Comparison of ENCODE assay signal across 25 cellular contexts in the genomic region with DNA sequence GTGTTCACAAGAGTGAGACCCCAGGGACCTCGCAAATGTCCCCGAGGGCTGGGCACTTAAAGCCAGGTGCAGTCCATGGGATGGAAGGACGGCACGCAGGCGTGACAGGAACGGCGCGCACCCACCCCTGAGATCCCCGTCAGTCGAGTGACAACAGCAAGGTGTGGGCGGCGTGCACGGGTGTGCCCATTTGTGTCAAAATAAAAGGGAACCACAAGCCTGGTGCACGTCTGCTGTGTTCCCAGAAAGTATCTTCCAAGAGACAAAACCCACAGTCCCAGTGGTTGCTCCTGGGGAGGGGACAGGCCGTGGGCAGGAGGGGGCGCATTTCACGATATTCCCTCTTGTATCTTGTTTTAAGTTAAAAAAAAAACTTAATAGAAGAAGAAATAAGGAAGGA. TPM values are rescaled to one million over a fixed set of nuclear protein-coding genes. Genes with fewer than 3 reads are reported as not detected.
"Had no signal": no experiment of that assay in that cellular context is flagged by ENCODE, and none has a peak within 500 bp of the region (broad histone marks: within the 10 kb centered on the region; RNA-seq: fewer than 3 reads in every experiment).

No MANE protein-coding gene starts in this region.

- H3K4me3 ChIP-seq: coronary artery, esophagus squamous epithelium, gastroesophageal sphincter had no signal

- H3K27me3 ChIP-seq: brain microvascular endothelial cell, esophagus squamous epithelium, gastroesophageal sphincter had no signal

- H3K27ac Mint-ChIP-seq: activated B cell treated with CpG ODN at 0.5 μM for 24 hours; activated CD8-positive, alpha-beta T cell treated with anti-CD3 and anti-CD28 coated beads for 36 hours; activated naive CD4-positive, alpha-beta T cell treated with anti-CD3 and anti-CD28 coated beads, Interleukin-2, amount 10 ng/mL, durations not matched to agents 7 days and 5 days; activated naive CD4-positive, alpha-beta T cell treated with anti-CD3 and anti-CD28 coated beads, Interleukin-2, amount 50 U/mL, for 72 hours; activated naive CD8-positive, alpha-beta T cell treated with anti-CD3 and anti-CD28 coated beads, Interleukin-2, amount 10 ng/mL, durations not matched to agents 7 days and 5 days; activated T-cell treated with anti-CD3 and anti-CD28 coated beads, Interleukin-2, amount 50 U/mL, for 72 hours; effector memory CD8-positive, alpha-beta T cell; T-helper 17 cell; T-helper 2 cell treated with Interferon-gamma antibody and Interleukin-4, amounts not matched to agents 5 μg/mL and 100 μg/mL, for 36 hours had no signal

- H3K9me3 ChIP-seq: esophagus squamous epithelium, gastroesophageal sphincter had no signal

- H3K27ac ChIP-seq: brain microvascular endothelial cell, coronary artery, epithelial cell of prostate, esophagus squamous epithelium, gastroesophageal sphincter, WERI-Rb-1 had no signal

- ATAC-seq: activated CD4-positive, CD25-positive, alpha-beta regulatory T cell treated with anti-CD3 and anti-CD28 coated beads, Interleukin-2, amount 50 U/mL, for 24 hours; activated T-cell treated with anti-CD3 and anti-CD28 coated beads, Interleukin-2, amount 50 U/mL, for 72 hours; effector memory CD8-positive, alpha-beta T cell; gastroesophageal sphincter had no signal

- H3K27me3 Mint-ChIP-seq: activated B cell treated with CpG ODN at 0.5 μM for 24 hours; activated CD8-positive, alpha-beta T cell treated with anti-CD3 and anti-CD28 coated beads for 36 hours; activated naive CD4-positive, alpha-beta T cell treated with anti-CD3 and anti-CD28 coated beads, Interleukin-2, amount 10 ng/mL, durations not matched to agents 7 days and 5 days; activated naive CD8-positive, alpha-beta T cell treated with anti-CD3 and anti-CD28 coated beads, Interleukin-2, amount 10 ng/mL, durations not matched to agents 7 days and 5 days; central memory CD8-positive, alpha-beta T cell; effector memory CD8-positive, alpha-beta T cell; T-helper 17 cell had no signal

- H3K4me1 Mint-ChIP-seq: activated B cell treated with CpG ODN at 0.5 μM for 24 hours; activated naive CD4-positive, alpha-beta T cell treated with anti-CD3 and anti-CD28 coated beads, Interleukin-2, amount 10 ng/mL, durations not matched to agents 7 days and 5 days; activated naive CD8-positive, alpha-beta T cell treated with anti-CD3 and anti-CD28 coated beads, Interleukin-2, amount 10 ng/mL, durations not matched to agents 7 days and 5 days; central memory CD8-positive, alpha-beta T cell had no signal

- DNase-seq: activated B cell treated with CpG ODN at 0.5 μM for 24 hours; activated CD4-positive, alpha-beta T cell treated with anti-CD3 and anti-CD28 coated beads, Interleukin-2, amount 50 U/mL, for 1 hour; activated gamma-delta T cell; activated naive CD4-positive, alpha-beta T cell; activated naive CD8-positive, alpha-beta T cell treated with anti-CD3 and anti-CD28 coated beads, Interleukin-2, amount 10 ng/mL, durations not matched to agents 7 days and 5 days; amniotic stem cell; brain microvascular endothelial cell; effector CD4-positive, alpha-beta T cell; effector memory CD8-positive, alpha-beta T cell; esophagus squamous epithelium; foreskin melanocyte; T-helper 17 cell; T1000 had no signal

- H3K9me3 Mint-ChIP-seq: activated B cell treated with CpG ODN at 0.5 μM for 24 hours; activated CD8-positive, alpha-beta T cell treated with anti-CD3 and anti-CD28 coated beads for 36 hours; activated naive CD4-positive, alpha-beta T cell treated with anti-CD3 and anti-CD28 coated beads, Interleukin-2, amount 10 ng/mL, durations not matched to agents 7 days and 5 days; activated naive CD4-positive, alpha-beta T cell treated with anti-CD3 and anti-CD28 coated beads, Interleukin-2, amount 50 U/mL, for 72 hours; activated naive CD8-positive, alpha-beta T cell treated with anti-CD3 and anti-CD28 coated beads, Interleukin-2, amount 10 ng/mL, durations not matched to agents 7 days and 5 days; activated T-cell treated with anti-CD3 and anti-CD28 coated beads, Interleukin-2, amount 50 U/mL, for 72 hours; central memory CD8-positive, alpha-beta T cell; effector memory CD8-positive, alpha-beta T cell; T-helper 2 cell treated with Interferon-gamma antibody and Interleukin-4, amounts not matched to agents 5 μg/mL and 100 μg/mL, for 36 hours had no signal

- H3K36me3 Mint-ChIP-seq: activated naive CD4-positive, alpha-beta T cell treated with anti-CD3 and anti-CD28 coated beads, Interleukin-2, amount 50 U/mL, for 72 hours had no signal

- H3K4me3 Mint-ChIP-seq: activated B cell treated with CpG ODN at 0.5 μM for 24 hours; activated CD8-positive, alpha-beta T cell treated with anti-CD3 and anti-CD28 coated beads for 36 hours; activated naive CD4-positive, alpha-beta T cell treated with anti-CD3 and anti-CD28 coated beads, Interleukin-2, amount 10 ng/mL, durations not matched to agents 7 days and 5 days; activated naive CD8-positive, alpha-beta T cell treated with anti-CD3 and anti-CD28 coated beads, Interleukin-2, amount 10 ng/mL, durations not matched to agents 7 days and 5 days; activated T-cell treated with anti-CD3 and anti-CD28 coated beads, Interleukin-2, amount 50 U/mL, for 72 hours; central memory CD8-positive, alpha-beta T cell; T-helper 17 cell; T-helper 2 cell treated with Interferon-gamma antibody and Interleukin-4, amounts not matched to agents 5 μg/mL and 100 μg/mL, for 36 hours had no signal

RNA-seq across cellular contexts. Expression of a gene that starts 35.6 kb away (rescaled TPM):
- total RNA-seq: bronchial epithelial cell had no signal

RNA-seq across cellular contexts. Expression of a gene that starts 57.0 kb away (rescaled TPM):
- total RNA-seq: bronchial epithelial cell had no signal
